1 cellular context compared by ENCODE assay signal in the genomic region with DNA sequence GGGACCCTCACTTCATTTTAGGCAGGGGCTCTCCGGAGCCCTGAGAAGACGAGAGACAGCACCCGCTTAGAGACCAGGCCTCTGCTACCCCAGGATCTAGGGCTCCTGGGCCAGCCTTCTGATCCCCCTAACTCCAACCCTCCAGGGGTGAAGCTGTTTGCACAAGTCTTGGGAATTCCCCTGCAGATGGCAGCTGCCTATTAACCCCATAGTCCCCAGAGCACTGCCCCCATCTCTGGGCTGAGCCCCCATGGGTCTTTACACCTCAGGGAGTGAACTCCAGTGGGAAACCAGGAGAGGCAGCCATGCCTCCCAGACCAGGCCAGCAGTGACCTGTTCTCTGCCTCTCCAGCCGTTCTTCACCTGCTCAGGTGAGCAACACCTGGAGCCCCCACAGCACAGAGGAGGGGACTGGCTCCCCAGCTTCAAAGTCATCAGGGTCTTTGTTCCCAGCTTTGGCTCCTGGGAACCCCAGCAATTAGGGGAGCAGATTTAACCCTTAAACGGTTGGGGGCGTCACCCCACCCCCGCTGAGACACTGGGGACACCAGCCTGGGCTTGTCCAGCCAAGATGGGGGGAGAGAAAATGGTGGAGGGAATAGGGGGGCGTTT.
A peak's percentile ranks its signal among the peaks of the same experiment; 100 is the strongest.
TF ChIP-seq lines count a peak whose summit lies in the region.

No MANE protein-coding gene starts in this region.

TF ChIP-seq in WTC11, 78 proteins besides CTCF, POLR2A, EP300 and RAD21:
- no peak for TF ChIP-seq ZNF263 (CRISPR knock-in tag; IDR thresholded peaks at IDR 0.05; ENCODE audit: low read depth)
- 0 out of 2 replicates have a peak, but pooled peaks have one; percentile 17 for TF ChIP-seq ZNF423 (CRISPR knock-in tag; IDR thresholded peaks at IDR 0.05)
